22 cellular contexts compared by ENCODE assay signal in the genomic region with DNA sequence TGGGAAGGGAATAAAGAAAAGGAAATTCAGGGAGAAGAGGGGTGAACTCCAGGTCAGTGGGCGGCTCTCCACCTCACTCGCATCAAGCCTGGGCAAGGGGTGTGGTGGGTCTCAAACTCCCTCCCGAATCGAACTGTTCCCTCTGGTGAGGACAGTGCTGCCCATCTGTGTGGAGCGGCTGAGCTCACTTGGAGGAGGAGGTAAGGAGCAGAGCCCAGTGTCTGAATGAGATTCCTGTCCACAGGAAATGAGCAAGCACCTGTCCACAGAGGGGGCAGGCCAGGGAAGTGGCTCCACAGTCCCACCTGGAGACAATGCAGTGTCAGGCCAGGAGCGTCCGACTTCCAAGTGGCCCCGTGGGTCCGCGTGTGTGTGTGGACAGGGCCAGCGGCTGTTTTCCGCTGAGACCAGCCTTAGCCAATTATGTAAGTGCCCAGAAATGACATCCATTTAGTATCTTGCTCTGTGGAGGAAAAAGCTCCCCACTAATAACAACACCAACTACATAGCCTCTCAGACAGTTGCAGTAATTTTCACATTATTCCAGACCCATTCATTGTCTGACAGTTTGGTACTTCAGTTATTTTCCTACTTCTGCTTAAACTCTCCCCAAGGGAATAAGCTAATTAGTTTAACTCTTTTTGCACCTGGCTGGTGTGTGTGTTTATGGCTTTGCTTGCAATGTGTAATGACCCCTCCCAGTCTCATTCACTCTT.
"Had no signal": no experiment of that assay in that cellular context is flagged by ENCODE, and none has a peak within 500 bp of the region (broad histone marks: within the 10 kb centered on the region; RNA-seq: fewer than 3 reads in every experiment).

No MANE protein-coding gene starts in this region.

- H3K27me3 ChIP-seq: transverse colon, uterus had no signal

- H3K27ac ChIP-seq: heart right ventricle, prostate gland, transverse colon, uterus had no signal

- H3K36me3 ChIP-seq: heart right ventricle, prostate gland, transverse colon, uterus had no signal

- ATAC-seq: activated CD4-positive, alpha-beta T cell treated with anti-CD3 and anti-CD28 coated beads for 36 hours; heart right ventricle; left colon; stimulated activated naive B cell treated with anti-CD40 and anti-IgM and Interleukin-4, amounts not matched to agents 10 μg/mL and 1 μg/mL and 100 μg/mL, for 72 hours; WTC11 had no signal

- H3K4me3 ChIP-seq: heart right ventricle, prostate gland, transverse colon, uterus had no signal

- H3K9me3 ChIP-seq: heart right ventricle, prostate gland, transverse colon, uterus had no signal

- DNase-seq: activated CD4-positive, alpha-beta T cell treated with anti-CD3 and anti-CD28 coated beads for 36 hours; activated CD4-positive, alpha-beta T cell treated with anti-CD3 and anti-CD28 coated beads, Interleukin-2, amount 50 U/mL, for 4 hours; activated effector memory CD4-positive, alpha-beta T cell treated with anti-CD3 and anti-CD28 coated beads, Interleukin-2, amount 50 U/mL, for 16 hours; activated naive CD4-positive, alpha-beta T cell treated with anti-CD3 and anti-CD28 coated beads, Interleukin-2, amount 10 ng/mL, durations not matched to agents 7 days and 5 days; activated T-cell treated with anti-CD3 and anti-CD28 coated beads for 4 hours; amygdala; cerebellar nuclear complex; effector CD4-positive, alpha-beta T cell; erythroblast; foreskin fibroblast; heart right ventricle; left colon; mesendoderm; naive B cell; stimulated activated CD4-positive, alpha-beta T cell treated with anti-CD3 and anti-CD28 coated beads, Interleukin-2, amount 100 ng/mL, for 48 hours; stimulated activated CD8-positive, alpha-beta memory T cell treated with anti-CD3 and anti-CD28 coated beads, Interleukin-4, amount 100 ng/mL, for 48 hours; stimulated activated naive B cell treated with anti-CD40 and anti-IgM and Interleukin-4, amounts not matched to agents 10 μg/mL and 1 μg/mL and 100 μg/mL, for 72 hours; T1000; transverse colon; uterus had no signal
